ENCODE assay signal across 20 cellular contexts in the genomic region with DNA sequence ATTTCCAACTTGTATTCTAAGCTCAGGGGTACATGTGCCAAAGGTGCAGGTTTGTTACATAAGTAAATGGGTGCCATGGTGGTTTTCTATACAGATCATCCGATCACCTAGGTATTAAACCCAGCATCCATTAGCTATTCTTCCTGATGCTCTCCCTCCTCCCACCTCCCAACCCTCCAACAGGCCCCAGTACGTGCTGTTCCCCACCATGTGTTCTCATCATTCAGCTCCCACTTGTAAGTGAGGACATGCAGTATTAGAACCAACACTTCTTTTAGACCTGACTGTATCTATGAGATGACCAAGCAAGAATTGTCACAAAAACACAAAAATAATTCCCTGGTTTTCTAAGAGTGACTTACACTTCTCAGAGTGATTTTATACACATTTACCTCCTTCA.
"Had no signal": no experiment of that assay in that cellular context is flagged by ENCODE, and none has a peak within 500 bp of the region (broad histone marks: within the 10 kb centered on the region; RNA-seq: fewer than 3 reads in every experiment).

No MANE protein-coding gene starts in this region.

- H3K4me3 ChIP-seq: adrenal gland, body of pancreas, colonic mucosa, gastroesophageal sphincter, hepatocyte, skin epidermis, vagina had no signal

- H3K27me3 ChIP-seq: adrenal gland, body of pancreas, colonic mucosa, gastroesophageal sphincter, hepatocyte, vagina had no signal

- H3K79me2 ChIP-seq: hepatocyte had no signal

- H3K4me2 ChIP-seq: hepatocyte had no signal

- H2AFZ ChIP-seq: hepatocyte had no signal

- H3K9me3 ChIP-seq: adrenal gland, body of pancreas, colonic mucosa, gastroesophageal sphincter, vagina had no signal

- H3K4me1 ChIP-seq: adrenal gland, colonic mucosa had no signal

- ATAC-seq: naive thymus-derived CD8-positive, alpha-beta T cell; stimulated activated effector memory CD8-positive, alpha-beta T cell treated with anti-CD3 and anti-CD28 coated beads, Interleukin-12 subunit alpha, Interleukin-12 subunit beta, amount 100 ng/mL, for 72 hours had no signal

- DNase-seq: activated CD4-positive, alpha-beta T cell treated with anti-CD3 and anti-CD28 coated beads for 36 hours; activated CD4-positive, CD25-positive, alpha-beta regulatory T cell; activated naive CD4-positive, alpha-beta T cell; activated T-cell treated with anti-CD3 and anti-CD28 coated beads for 4 hours; adrenal gland; aorta; body of pancreas; cerebellar nuclear complex; colonic mucosa; effector CD8-positive, alpha-beta T cell; islet precursor cell; occipital lobe; stimulated activated CD4-positive, alpha-beta T cell treated with anti-CD3 and anti-CD28 coated beads, Interleukin-12 subunit alpha, Interleukin-12 subunit beta, amount 100 ng/mL, for 4 hours; stimulated activated CD4-positive, alpha-beta T cell treated with anti-CD3 and anti-CD28 coated beads, Interleukin-4, amount 100 ng/mL, for 1 hour had no signal

- H3K36me3 ChIP-seq: adrenal gland, colonic mucosa, gastroesophageal sphincter, vagina had no signal

- H3K27ac ChIP-seq: adrenal gland, body of pancreas, colonic mucosa, gastroesophageal sphincter, hepatocyte, vagina had no signal
